13 cellular contexts compared by ENCODE assay signal in the genomic region with DNA sequence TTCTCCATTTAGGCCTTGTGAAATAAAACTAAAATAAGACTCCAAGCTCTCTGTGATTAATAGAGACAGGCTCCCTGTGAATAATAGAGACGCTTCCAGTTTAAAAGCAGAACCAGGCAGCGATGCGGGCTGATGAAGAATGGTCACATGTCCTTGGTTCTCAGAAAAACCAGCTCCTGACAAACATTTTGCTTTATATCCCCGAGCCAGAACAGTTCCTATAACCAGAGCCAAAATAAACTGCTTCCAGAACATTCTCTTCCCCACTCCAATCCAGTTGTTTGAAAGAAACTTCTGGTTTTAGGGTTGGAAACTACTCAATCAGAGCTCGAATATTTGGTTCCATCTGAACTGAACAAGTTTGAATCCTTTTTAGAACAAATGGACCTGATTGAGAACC.
DNase-seq lines count a peak whose midpoint lies in the region; ATAC-seq, FAIRE-seq and TF ChIP-seq lines count a peak whose summit lies in the region.
"Had no signal": no experiment of that assay in that cellular context is flagged by ENCODE, and none has a peak within 500 bp of the region (broad histone marks: within the 10 kb centered on the region; RNA-seq: fewer than 3 reads in every experiment).

No MANE protein-coding gene starts in this region.

- peaks cover 18% of the 10 kb centered on the region for H3K27me3 Mint-ChIP-seq in activated T-cell treated with anti-CD3 and anti-CD28 coated beads, Interleukin-2, amount 50 U/mL, for 72 hours (ENCODE audit: low read depth)
- peaks cover 4% of the 10 kb centered on the region for H3K27me3 Mint-ChIP-seq in activated CD4-positive, alpha-beta memory T cell treated with anti-CD3 and anti-CD28 coated beads for 36 hours

- H3K4me1 ChIP-seq in adipocyte (ENCODE audit: control insufficient read depth, insufficient read depth, low read length) (peaks cover 19% of the 10 kb centered on the region), heart left ventricle (peaks cover 0 to 25% (median 3%) of the 10 kb centered on the region in 12 donors)

- peak; percentile 40 for DNase-seq in Ammon's horn (ENCODE audit: low spot score)
- DNase-seq in adipocyte (ENCODE audit: low read depth), result peak; percentile 7
- peak in 3 of 5 donors; percentile 40 to 60 (median 41) for DNase-seq in heart left ventricle
- peak; percentile 13 for DNase-seq in putamen (ENCODE audit: low spot score)
- no peak for DNase-seq in GM12891 (ENCODE audit: insufficient read length, low spot score)
- no peak for DNase-seq in activated T-cell treated with anti-CD3 and anti-CD28 coated beads, Interleukin-2, amount 50 U/mL, for 72 hours
- no peak for DNase-seq in activated CD4-positive, alpha-beta memory T cell treated with anti-CD3 and anti-CD28 coated beads for 36 hours
- DNase-seq: DMS153, endodermal cell, NCI-H1092 treated with DMSO at 0.1 percent for 48 hours, transverse colon had no signal

- peak overlapping the region; percentile 62 for H3K9ac ChIP-seq in adipocyte (ENCODE audit: low read length)

- 45 to 51% (median 49%) methylated on average over 5 of the region's 5 CpGs for WGBS in heart left ventricle, 4 donors

- H3K27ac ChIP-seq in heart left ventricle, result peak overlapping the region; percentile 57 to 80 (median 70)

- H3K4me1 Mint-ChIP-seq in activated T-cell treated with anti-CD3 and anti-CD28 coated beads, Interleukin-2, amount 50 U/mL, for 72 hours (ENCODE audit: low read depth), result no peaks in the 10 kb centered on the region
- H3K4me1 Mint-ChIP-seq in activated CD4-positive, alpha-beta memory T cell treated with anti-CD3 and anti-CD28 coated beads for 36 hours (ENCODE audit: low read depth), result no peaks in the 10 kb centered on the region

- ATAC-seq in heart left ventricle (peak; percentile 82 to 91 (median 88)), HG03378 (IDR thresholded peaks at IDR 0.05; ENCODE audit: unreplicated experiment) (no peak)
- no peak for ATAC-seq in activated T-cell treated with anti-CD3 and anti-CD28 coated beads, Interleukin-2, amount 50 U/mL, for 72 hours (replicated peaks in 1 of 2)

- no peak for TF ChIP-seq POLR2A in heart left ventricle (IDR thresholded peaks at IDR 0.05)
- TF ChIP-seq POLR2A in GM12891 (IDR thresholded peaks at IDR 0.05; ENCODE audit: low read depth, low read length), result no peak

- no peak for TF ChIP-seq CTCF in heart left ventricle (IDR thresholded peaks at IDR 0.05)

- no peaks in the 10 kb centered on the region for H3K36me3 Mint-ChIP-seq in activated T-cell treated with anti-CD3 and anti-CD28 coated beads, Interleukin-2, amount 50 U/mL, for 72 hours (ENCODE audit: insufficient read depth in 2 of 2)
- no peaks in the 10 kb centered on the region for H3K36me3 Mint-ChIP-seq in activated CD4-positive, alpha-beta memory T cell treated with anti-CD3 and anti-CD28 coated beads for 36 hours

- intact Hi-C loops in heart left ventricle (cut with DNase I), result no loop called here
- intact Hi-C loops in activated CD4-positive, alpha-beta memory T cell treated with anti-CD3 and anti-CD28 coated beads for 36 hours (cut with micrococcal nuclease), result no loop called here

- H3K4me3 Mint-ChIP-seq in activated T-cell treated with anti-CD3 and anti-CD28 coated beads, Interleukin-2, amount 50 U/mL, for 72 hours, result no peak overlapping the region
- H3K4me3 Mint-ChIP-seq in activated CD4-positive, alpha-beta memory T cell treated with anti-CD3 and anti-CD28 coated beads for 36 hours, result no peak overlapping the region
- H3K4me3 Mint-ChIP-seq: endodermal cell had no signal

- H3K27me3 ChIP-seq in adipocyte (replicated peaks; ENCODE audit: control insufficient read depth, insufficient read depth, low read length) (peaks cover 25% of the 10 kb centered on the region), heart left ventricle (peaks cover 0 to 6% (median 0%) of the 10 kb centered on the region in 9 donors)
- H3K27me3 ChIP-seq: transverse colon had no signal

- POLR2A ChIA-PET in activated CD4-positive, alpha-beta memory T cell treated with anti-CD3 and anti-CD28 coated beads for 36 hours (lab: Charles Lee), result no interaction called here

- H3K9me3 Mint-ChIP-seq in activated T-cell treated with anti-CD3 and anti-CD28 coated beads, Interleukin-2, amount 50 U/mL, for 72 hours, result no peaks in the 10 kb centered on the region
- no peaks in the 10 kb centered on the region for H3K9me3 Mint-ChIP-seq in activated CD4-positive, alpha-beta memory T cell treated with anti-CD3 and anti-CD28 coated beads for 36 hours
- H3K9me3 Mint-ChIP-seq: endodermal cell had no signal

- H3K9me3 ChIP-seq in adipocyte (ENCODE audit: control insufficient read depth, low read length), result no peaks in the 10 kb centered on the region
- H3K9me3 ChIP-seq in heart left ventricle, result no peaks in the 10 kb centered on the region
- H3K9me3 ChIP-seq: transverse colon had no signal

- CTCF ChIA-PET in activated CD4-positive, alpha-beta memory T cell treated with anti-CD3 and anti-CD28 coated beads for 36 hours (lab: Charles Lee), result no interaction called here

- H3K36me3 ChIP-seq in adipocyte (ENCODE audit: control insufficient read depth, insufficient read depth, low read length, severe bottlenecking), result no peaks in the 10 kb centered on the region
- H3K36me3 ChIP-seq in heart left ventricle, result no peaks in the 10 kb centered on the region
- H3K36me3 ChIP-seq: transverse colon had no signal

- FAIRE-seq in GM12891 (lab: Jason Lieb, UNC), result no peak

- H3K27ac Mint-ChIP-seq in activated T-cell treated with anti-CD3 and anti-CD28 coated beads, Interleukin-2, amount 50 U/mL, for 72 hours, result no peak overlapping the region
- no peak overlapping the region for H3K27ac Mint-ChIP-seq in activated CD4-positive, alpha-beta memory T cell treated with anti-CD3 and anti-CD28 coated beads for 36 hours
- H3K27ac Mint-ChIP-seq: endodermal cell had no signal

- H3K4me3 ChIP-seq in adipocyte (ENCODE audit: low read length) (peak overlapping the region; percentile 71), heart left ventricle (peak overlapping the region in 2 of 12 donors; percentile 8 to 24)
- H3K4me3 ChIP-seq: smooth muscle cell, transverse colon had no signal

TF ChIP-seq in GM12891, 5 proteins besides CTCF, POLR2A, EP300 and RAD21:
- TF ChIP-seq POLR2AphosphoS5 (IDR thresholded peaks at IDR 0.05; ENCODE audit: low read depth, low read length) (no peak), POU2F2 (IDR thresholded peaks at IDR 0.05; ENCODE audit: low read depth, low read length) (no peak), PAX5 (IDR thresholded peaks at IDR 0.05; ENCODE audit: insufficient read depth, low read length, severe bottlenecking) (no peak), SPI1 (IDR thresholded peaks at IDR 0.05; ENCODE audit: low read depth, low read length) (no peak), TAF1 (IDR thresholded peaks at IDR 0.05; ENCODE audit: low read depth, low read length) (no peak)
TF ChIP-seq in GM12891: peak in this region for 0.

Comparison
In these comparisons a context has a peak if more than half of its experiments do, and no peak if none do; other contexts are left out.
1. DNase-seq: peak in Ammon's horn (single experiment), adipocyte (single experiment), heart left ventricle (3 of 5) and putamen (single experiment); none in GM12891 (single experiment), activated T-cell treated with anti-CD3 and anti-CD28 coated beads, Interleukin-2, amount 50 U/mL, for 72 hours (0 of 2) and activated CD4-positive, alpha-beta memory T cell treated with anti-CD3 and anti-CD28 coated beads for 36 hours (single experiment).
2. ATAC-seq: peak in heart left ventricle (4 of 4); none in activated T-cell treated with anti-CD3 and anti-CD28 coated beads, Interleukin-2, amount 50 U/mL, for 72 hours (0 of 2) and HG03378 (single experiment).